1 cellular context compared by ENCODE assay signal in the genomic region with DNA sequence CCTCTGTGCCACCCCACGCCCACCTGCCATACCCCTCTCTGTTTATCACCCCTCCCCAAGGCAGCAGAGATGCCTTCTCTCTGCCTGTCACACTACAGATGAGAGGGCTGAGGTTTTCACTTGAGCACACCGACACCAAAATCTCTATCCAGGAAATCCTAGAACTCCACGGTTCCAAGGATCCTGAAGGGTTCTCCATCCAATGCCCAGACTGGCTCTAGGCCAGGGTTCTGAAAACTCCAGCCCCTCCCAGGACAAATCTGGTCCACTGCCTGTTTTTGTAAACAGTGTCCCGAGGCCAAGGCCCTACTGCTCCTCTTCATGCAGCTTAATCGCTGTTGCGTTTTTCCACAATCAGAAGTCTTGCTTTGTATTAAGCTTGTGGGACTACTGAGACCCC.
TF ChIP-seq lines count a peak whose summit lies in the region.

No MANE protein-coding gene starts in this region.

TF ChIP-seq in IMR-90, 13 proteins besides CTCF, POLR2A, EP300 and RAD21 (continued from another document):
- TF ChIP-seq MAZ (IDR thresholded peaks at IDR 0.05; ENCODE audit: borderline replicate concordance, low read depth, low read length) (no peak), SMC3 (IDR thresholded peaks at IDR 0.05; ENCODE audit: low read depth, low read length) (no peak), RFX5 (IDR thresholded peaks at IDR 0.05; ENCODE audit: low read depth, low read length) (no peak), CHD1 (IDR thresholded peaks at IDR 0.05; ENCODE audit: low read depth, low read length) (no peak), MAFK (IDR thresholded peaks at IDR 0.05; ENCODE audit: low read depth, low read length) (no peak), MXI1 (IDR thresholded peaks at IDR 0.05; ENCODE audit: borderline replicate concordance, low read depth, low read length) (no peak), FOS (IDR thresholded peaks at IDR 0.05; ENCODE audit: low read depth, low read length) (no peak), NFE2L2 (IDR thresholded peaks at IDR 0.05; ENCODE audit: low read depth, low read length) (no peak)
- TF ChIP-seq, protein P1, sequence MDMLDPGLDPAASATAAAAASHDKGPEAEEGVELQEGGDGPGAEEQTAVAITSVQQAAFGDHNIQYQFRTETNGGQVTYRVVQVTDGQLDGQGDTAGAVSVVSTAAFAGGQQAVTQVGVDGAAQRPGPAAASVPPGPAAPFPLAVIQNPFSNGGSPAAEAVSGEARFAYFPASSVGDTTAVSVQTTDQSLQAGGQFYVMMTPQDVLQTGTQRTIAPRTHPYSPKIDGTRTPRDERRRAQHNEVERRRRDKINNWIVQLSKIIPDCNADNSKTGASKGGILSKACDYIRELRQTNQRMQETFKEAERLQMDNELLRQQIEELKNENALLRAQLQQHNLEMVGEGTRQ (IDR thresholded peaks at IDR 0.05; ENCODE audit: low read depth, low read length) = no peak
